18 cellular contexts compared by ENCODE assay signal in the genomic region with DNA sequence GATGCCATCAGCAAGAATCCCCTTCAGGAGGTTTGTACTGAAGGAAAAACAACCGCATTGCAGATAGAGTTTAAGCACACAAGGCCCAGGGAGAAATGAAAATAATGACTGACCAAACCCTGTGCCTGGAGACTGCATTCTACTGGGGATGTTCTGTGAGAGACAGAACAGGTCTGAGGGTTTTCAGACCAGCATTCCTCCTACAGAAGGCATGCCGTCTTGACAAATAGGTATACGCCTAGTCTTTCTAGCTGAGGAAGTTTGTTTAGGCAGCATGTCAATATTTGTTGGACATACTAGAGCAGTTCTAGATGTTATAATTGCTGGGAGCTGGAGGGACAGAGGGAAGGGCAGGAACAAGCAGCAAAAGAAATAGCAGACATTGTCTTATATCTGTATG.
DNase-seq lines count a peak whose midpoint lies in the region; ATAC-seq and TF ChIP-seq lines count a peak whose summit lies in the region.
"Had no signal": no experiment of that assay in that cellular context is flagged by ENCODE, and none has a peak within 500 bp of the region (broad histone marks: within the 10 kb centered on the region; RNA-seq: fewer than 3 reads in every experiment).

No MANE protein-coding gene starts in this region.

- H3K4me3 Mint-ChIP-seq in glutamatergic neuron (ENCODE audit: unreplicated experiment) (peak overlapping the region; percentile 79), type B pancreatic cell (no peak overlapping the region)
- H3K4me3 Mint-ChIP-seq: CD4-positive, alpha-beta T cell had no signal

- no peak overlapping the region for H3K4me2 ChIP-seq in PC-3 (ENCODE audit: low read length)
- H3K4me2 ChIP-seq: PC-9 had no signal

- no peaks in the 10 kb centered on the region for H3K79me2 ChIP-seq in PC-3 (ENCODE audit: low read length)

- peaks cover 8% of the 10 kb centered on the region for H3K9me3 Mint-ChIP-seq in glutamatergic neuron (ENCODE audit: unreplicated experiment)
- H3K9me3 Mint-ChIP-seq in type B pancreatic cell, result no peaks in the 10 kb centered on the region
- H3K9me3 Mint-ChIP-seq: CD4-positive, alpha-beta T cell had no signal

- H3K27me3 Mint-ChIP-seq in glutamatergic neuron (ENCODE audit: unreplicated experiment), result peaks cover 6% of the 10 kb centered on the region
- no peaks in the 10 kb centered on the region for H3K27me3 Mint-ChIP-seq in type B pancreatic cell
- H3K27me3 Mint-ChIP-seq: CD4-positive, alpha-beta T cell had no signal

- no peaks in the 10 kb centered on the region for H4K20me1 ChIP-seq in PC-3 (ENCODE audit: low read length)

- no peaks in the 10 kb centered on the region for H3K27me3 ChIP-seq in PC-3 (ENCODE audit: low read length)

- CTCF ChIA-PET in PC-3 (lab: Charles Lee), result interaction anchor here (0.6 kb wide), 1 partner anchor 975 kb away, joined by 3 read pairs; no protein-coding TSS in a partner anchor

- H3K27ac ChIP-seq in PC-3 (ENCODE audit: low read length), result no peak overlapping the region
- H3K27ac ChIP-seq: PC-9 had no signal

- H2AFZ ChIP-seq in PC-3 (ENCODE audit: low read length), result no peak overlapping the region; the same call in 1 of the 2 replicates
- H2AFZ ChIP-seq: PC-9 had no signal

- BruUV-seq in PC-3 (replicated peaks; lab: Mats Ljungman, UMichigan), result no TSS peak

- ATAC-seq in PC-3 (peak; percentile 85), HG03196 (IDR thresholded peaks at IDR 0.05; ENCODE audit: unreplicated experiment) (no peak)
- ATAC-seq: SK-N-SH treated with all-trans-retinoic acid at 6 μM for 48 hours had no signal

- intact Hi-C loops in PC-3 (cut with micrococcal nuclease), result no loop called here

- POLR2A ChIA-PET in PC-3 (lab: Charles Lee; ENCODE audit: unreplicated experiment), result no interaction called here

- H3K4me1 Mint-ChIP-seq in glutamatergic neuron (ENCODE audit: low read depth, unreplicated experiment), result peaks cover 32% of the 10 kb centered on the region
- no peaks in the 10 kb centered on the region for H3K4me1 Mint-ChIP-seq in type B pancreatic cell (ENCODE audit: unreplicated experiment)

- TF ChIP-seq CTCF in PC-3 (conservative IDR thresholded peaks at IDR 0.05; ENCODE audit: low read depth, low read length) (no peak), glutamatergic neuron (IDR thresholded peaks at IDR 0.05; ENCODE audit: partially characterized antibody, unreplicated experiment) (no peak), type B pancreatic cell (conservative IDR thresholded peaks at IDR 0.05) (no peak)

- H3K27ac Mint-ChIP-seq in glutamatergic neuron (ENCODE audit: unreplicated experiment) (peak overlapping the region; percentile 97), type B pancreatic cell (peak overlapping the region; percentile 4)
- H3K27ac Mint-ChIP-seq: CD4-positive, alpha-beta T cell had no signal

- H3K36me3 Mint-ChIP-seq in glutamatergic neuron (ENCODE audit: unreplicated experiment) (no peaks in the 10 kb centered on the region), type B pancreatic cell (no peaks in the 10 kb centered on the region)

- H3K36me3 ChIP-seq in PC-3 (ENCODE audit: low read depth, low read length), result no peaks in the 10 kb centered on the region
- H3K36me3 ChIP-seq: HAP-1 had no signal

- no peak overlapping the region for H3K9ac ChIP-seq in PC-3 (ENCODE audit: low read length)

- no peaks in the 10 kb centered on the region for H3K9me3 ChIP-seq in PC-3 (ENCODE audit: low read length)
- H3K9me3 ChIP-seq: HAP-1 had no signal

- in situ Hi-C loops in ACHN (cut with HindIII; ENCODE audit: low pct_ligation_motif_present, low pct_unique_long_range_greater_than_20kb, low sequenced_read_pairs), result no loop called here

- H3K9me2 ChIP-seq in PC-3 (replicated peaks; ENCODE audit: low read length), result no peaks in the 10 kb centered on the region

- DNase-seq in SIG-M5 treated with dmso at 0.1 percent for 504 hours (lab: John Stamatoyannopoulos, UW; ENCODE audit: unreplicated experiment) (peak; percentile 10), SIG-M5 (lab: John Stamatoyannopoulos, UW) (no peak), PC-3 (peak; percentile 42), glutamatergic neuron (no peak), type B pancreatic cell (ENCODE audit: extremely low spot score, unreplicated experiment) (no peak), ACHN (no peak)
- DNase-seq in activated CD8-positive, alpha-beta memory T cell treated with anti-CD3 and anti-CD28 coated beads for 24 hours, result no peak
- DNase-seq: AML-193; CD4-positive, alpha-beta T cell; IMR-90; Kasumi-1; NCI-H1417 treated with DMSO at 0.1 percent for 48 hours; NCI-H2227 treated with DMSO at 0.1 percent for 48 hours; NCI-H526 treated with DMSO at 0.1 percent for 48 hours had no signal

- H3K4me1 ChIP-seq in PC-3 (ENCODE audit: insufficient read depth, low read length), result peaks cover 23% of the 10 kb centered on the region
- H3K4me1 ChIP-seq: HAP-1 had no signal

- no peak overlapping the region for H3K4me3 ChIP-seq in PC-3 (ENCODE audit: low read length)
- H3K4me3 ChIP-seq: HAP-1, PC-9 had no signal

- H3F3A ChIP-seq in PC-3 (ENCODE audit: low read length, unreplicated experiment), result no peaks in the 10 kb centered on the region

Comparison
In these comparisons a context has a peak if more than half of its experiments do, and no peak if none do; other contexts are left out.
1. DNase-seq: peak in SIG-M5 treated with dmso at 0.1 percent for 504 hours (single experiment) and PC-3 (single experiment); none in SIG-M5 (single experiment), glutamatergic neuron (single experiment), type B pancreatic cell (single experiment), activated CD8-positive, alpha-beta memory T cell treated with anti-CD3 and anti-CD28 coated beads for 24 hours (single experiment) and ACHN (single experiment).